25 cellular contexts compared by ENCODE assay signal in genomic region chr19:12526542-12526941, GRCh38. TPM values are rescaled to one million over a fixed set of nuclear protein-coding genes. Genes with fewer than 3 reads are reported as not detected.
DNase-seq lines count a peak whose midpoint lies in the region; ATAC-seq and TF ChIP-seq lines count a peak whose summit lies in the region.
"Had no signal": no experiment of that assay in that cellular context is flagged by ENCODE, and none has a peak within 500 bp of the region (broad histone marks: within the 10 kb centered on the region; RNA-seq: fewer than 3 reads in every experiment).

No MANE protein-coding gene starts in this region.

- no peak overlapping the region for H3K4me3 Mint-ChIP-seq in MCF 10A (ENCODE audit: unreplicated experiment)
- H3K4me3 Mint-ChIP-seq in stimulated activated naive B cell treated with anti-CD40 and anti-IgM and Interleukin-4, amounts not matched to agents 10 μg/mL and 1 μg/mL and 100 μg/mL, for 72 hours, result no peak overlapping the region
- H3K4me3 Mint-ChIP-seq: activated T-cell treated with anti-CD3 and anti-CD28 coated beads, Interleukin-2, amount 50 U/mL, for 24 hours had no signal

- H3K4me3 ChIP-seq in mammary epithelial cell (replicated peaks in 1 of 3; ENCODE audit: insufficient read depth in 1 of 3, low read depth in 2 of 3, low read length in 3 of 3) (no peak overlapping the region), PC-9 (peak overlapping the region; percentile 28), iPS-20b (ENCODE audit: low read length) (peak overlapping the region; percentile 43)
- H3K4me3 ChIP-seq: HAP-1 had no signal

- BruUV-seq in mammary epithelial cell (replicated peaks; lab: Mats Ljungman, UMichigan) (TSS peak; percentile 26), MCF 10A (replicated peaks; lab: Mats Ljungman, UMichigan) (no TSS peak), PC-9 (replicated peaks; lab: Mats Ljungman, UMichigan) (no TSS peak)

- H3F3A ChIP-seq in PC-9 (ENCODE audit: insufficient read depth, low read depth), result peaks cover 32% of the 10 kb centered on the region

- H3K27ac ChIP-seq in mammary epithelial cell (ENCODE audit: insufficient read depth, low read depth, low read length) (no peak overlapping the region), PC-9 (no peak overlapping the region), iPS-20b (ENCODE audit: low read length) (no peak overlapping the region)
- H3K27ac ChIP-seq: adrenal gland, brain microvascular endothelial cell, foreskin keratinocyte had no signal

- TF ChIP-seq CTCF in mammary epithelial cell (conservative IDR thresholded peaks at IDR 0.05 in 1 of 2, IDR thresholded peaks at IDR 0.05 in 1 of 2; ENCODE audit: extremely low read depth in 1 of 2, insufficient read depth in 1 of 2, low read depth in 1 of 2, low read length in 2 of 2), result no peak
- TF ChIP-seq CTCF in MCF 10A (IDR thresholded peaks at IDR 0.05; ENCODE audit: unreplicated experiment), result no peak
- no peak for TF ChIP-seq CTCF in PC-9 (conservative IDR thresholded peaks at IDR 0.05)

- H3K27me3 ChIP-seq in mammary epithelial cell (ENCODE audit: insufficient read depth, low read length) (no peaks in the 10 kb centered on the region), PC-9 (ENCODE audit: insufficient read depth, low read depth) (0 out of 2 replicates have a peak, but pooled peaks cover 5% of the 10 kb centered on the region), iPS-20b (ENCODE audit: insufficient read depth, low read length) (no peaks in the 10 kb centered on the region)
- H3K27me3 ChIP-seq: adrenal gland, brain microvascular endothelial cell, foreskin keratinocyte had no signal

- peaks cover 87% of the 10 kb centered on the region for H3K9me3 ChIP-seq in mammary epithelial cell (replicated peaks; ENCODE audit: insufficient read depth, low read length)
- peaks cover 100% of the 10 kb centered on the region for H3K9me3 ChIP-seq in PC-9 (ENCODE audit: insufficient read depth, low read depth)
- H3K9me3 ChIP-seq in iPS-20b (ENCODE audit: insufficient read depth, low read depth, low read length), result peaks cover 100% of the 10 kb centered on the region

- H3K9ac ChIP-seq in mammary epithelial cell (ENCODE audit: insufficient read depth, low read length), result no peak overlapping the region
- no peak overlapping the region for H3K9ac ChIP-seq in iPS-20b (ENCODE audit: low read depth, low read length)
- H3K9ac ChIP-seq: SK-N-SH had no signal

- WGBS in mammary epithelial cell (ENCODE audit: low coverage, missing lambda C conversion rate), result 87% methylated on average over 4 of the region's 4 CpGs

- dilution Hi-C loops in mammary epithelial cell (cut with HindIII; ENCODE audit: low sequenced_read_pairs), result loop anchor here (10.0 kb wide), 1 partner anchor 582 kb away; no protein-coding TSS in a partner anchor

- H3K36me3 ChIP-seq in mammary epithelial cell (ENCODE audit: insufficient read depth, low read length) (peaks cover 21% of the 10 kb centered on the region), PC-9 (ENCODE audit: low read depth) (peaks cover 65% of the 10 kb centered on the region), iPS-20b (ENCODE audit: insufficient read depth, low read depth, low read length) (peaks cover 68% of the 10 kb centered on the region)

- H3K36me3 Mint-ChIP-seq in MCF 10A (ENCODE audit: insufficient read depth, unreplicated experiment), result peaks cover 79% of the 10 kb centered on the region
- H3K36me3 Mint-ChIP-seq in stimulated activated naive B cell treated with anti-CD40 and anti-IgM and Interleukin-4, amounts not matched to agents 10 μg/mL and 1 μg/mL and 100 μg/mL, for 72 hours, result peaks cover 83 to 92% of the 10 kb centered on the region in 2 donors

- H4K20me1 ChIP-seq in mammary epithelial cell (ENCODE audit: insufficient read depth, low read length), result no peaks in the 10 kb centered on the region
- H4K20me1 ChIP-seq in PC-9 (ENCODE audit: insufficient read depth), result no peaks in the 10 kb centered on the region

- H3K9me3 Mint-ChIP-seq in MCF 10A (ENCODE audit: unreplicated experiment), result peaks cover 8% of the 10 kb centered on the region
- H3K9me3 Mint-ChIP-seq in stimulated activated naive B cell treated with anti-CD40 and anti-IgM and Interleukin-4, amounts not matched to agents 10 μg/mL and 1 μg/mL and 100 μg/mL, for 72 hours, result peaks cover 38 to 40% of the 10 kb centered on the region in 2 donors

- intact Hi-C loops in mammary epithelial cell (cut with micrococcal nuclease), result no loop called here
- intact Hi-C loops in MCF 10A (cut with micrococcal nuclease), result no loop called here
- intact Hi-C loops in PC-9 (cut with micrococcal nuclease; ENCODE audit: unreplicated experiment), result no loop called here

- in situ Hi-C loops in mammary epithelial cell (cut with MboI; ENCODE audit: low sequenced_read_pairs in 2 of 2), result no loop called here

- peaks cover 15% of the 10 kb centered on the region for H3K79me2 ChIP-seq in mammary epithelial cell (ENCODE audit: insufficient read depth, low read length)
- H3K79me2 ChIP-seq in PC-9 (ENCODE audit: low read depth), result peaks cover 9% of the 10 kb centered on the region; the same call in 1 of the 2 replicates

- no peak for DNase-seq in mammary epithelial cell
- no peak for DNase-seq in MCF 10A (ENCODE audit: unreplicated experiment)
- DNase-seq in PC-9, result no peak
- no peak for DNase-seq in stimulated activated naive B cell treated with anti-CD40 and anti-IgM and Interleukin-4, amounts not matched to agents 10 μg/mL and 1 μg/mL and 100 μg/mL, for 72 hours
- no peak for DNase-seq in NCI-H524 (lab: John Stamatoyannopoulos, UW)
- DNase-seq in hepatic stellate cell (ENCODE audit: low spot score), result no peak
- DNase-seq: 8988T; activated CD8-positive, alpha-beta memory T cell treated with anti-CD3 and anti-CD28 coated beads for 24 hours; activated T-cell treated with anti-CD3 and anti-CD28 coated beads, Interleukin-2, amount 50 U/mL, for 24 hours; adrenal gland; brain microvascular endothelial cell; effector memory CD4-positive, alpha-beta T cell; foreskin keratinocyte; left ventricle myocardium superior; NCI-H187; NCI-H69; SK-N-SH; stimulated activated CD4-positive, alpha-beta T cell treated with anti-CD3 and anti-CD28 coated beads, Interleukin-1b, Interleukin-23, amount 100 ng/mL, for 48 hours; T-helper 2 cell had no signal

- H3K27ac Mint-ChIP-seq in MCF 10A (ENCODE audit: low read depth, unreplicated experiment), result no peak overlapping the region
- H3K27ac Mint-ChIP-seq in stimulated activated naive B cell treated with anti-CD40 and anti-IgM and Interleukin-4, amounts not matched to agents 10 μg/mL and 1 μg/mL and 100 μg/mL, for 72 hours, result peak overlapping the region; percentile 56
- H3K27ac Mint-ChIP-seq: activated T-cell treated with anti-CD3 and anti-CD28 coated beads, Interleukin-2, amount 50 U/mL, for 24 hours had no signal

- no peak overlapping the region for H2AFZ ChIP-seq in mammary epithelial cell (ENCODE audit: low read depth, low read length)
- no peak overlapping the region for H2AFZ ChIP-seq in PC-9

- no peaks in the 10 kb centered on the region for H3K27me3 Mint-ChIP-seq in MCF 10A (ENCODE audit: insufficient read depth, unreplicated experiment)
- H3K27me3 Mint-ChIP-seq in stimulated activated naive B cell treated with anti-CD40 and anti-IgM and Interleukin-4, amounts not matched to agents 10 μg/mL and 1 μg/mL and 100 μg/mL, for 72 hours, result no peaks in the 10 kb centered on the region
- H3K27me3 Mint-ChIP-seq: activated T-cell treated with anti-CD3 and anti-CD28 coated beads, Interleukin-2, amount 50 U/mL, for 24 hours had no signal

- no peak overlapping the region for H3K4me2 ChIP-seq in mammary epithelial cell (ENCODE audit: insufficient read depth, low read depth, low read length)
- no peak overlapping the region for H3K4me2 ChIP-seq in PC-9
- H3K4me2 ChIP-seq: SK-N-SH had no signal

- POLR2A ChIA-PET in MCF 10A (lab: Yijun Ruan, JAX) (no interaction called here), PC-9 (lab: Charles Lee; ENCODE audit: unreplicated experiment) (no interaction called here)

- CTCF ChIA-PET in mammary epithelial cell (lab: Charles Lee; ENCODE audit: low non-redundant PET) (no interaction called here), MCF 10A (lab: Yijun Ruan, JAX) (no interaction called here), PC-9 (lab: Charles Lee) (no interaction called here)

- no peaks in the 10 kb centered on the region for H3K4me1 ChIP-seq in mammary epithelial cell (ENCODE audit: insufficient read depth, low read length)
- no peaks in the 10 kb centered on the region for H3K4me1 ChIP-seq in PC-9 (replicated peaks; ENCODE audit: insufficient read depth)
- H3K4me1 ChIP-seq in iPS-20b (ENCODE audit: insufficient read depth, low read length), result no peaks in the 10 kb centered on the region
- H3K4me1 ChIP-seq: adrenal gland, foreskin keratinocyte, HAP-1 had no signal

- no peaks in the 10 kb centered on the region for H3K4me1 Mint-ChIP-seq in MCF 10A (ENCODE audit: insufficient read depth, unreplicated experiment)
- H3K4me1 Mint-ChIP-seq in stimulated activated naive B cell treated with anti-CD40 and anti-IgM and Interleukin-4, amounts not matched to agents 10 μg/mL and 1 μg/mL and 100 μg/mL, for 72 hours, result peaks cover 0 to 1% of the 10 kb centered on the region in 2 donors
- H3K4me1 Mint-ChIP-seq: neural crest cell had no signal

- ATAC-seq in stimulated activated naive B cell treated with anti-CD40 and anti-IgM and Interleukin-4, amounts not matched to agents 10 μg/mL and 1 μg/mL and 100 μg/mL, for 72 hours (replicated peaks), result no peak
- no peak for ATAC-seq in HG02571 (IDR thresholded peaks at IDR 0.05; ENCODE audit: unreplicated experiment)
- ATAC-seq: esophagus mucosa, foreskin keratinocyte, left ventricle myocardium superior had no signal

- no peaks in the 10 kb centered on the region for H3K9me2 ChIP-seq in PC-9 (ENCODE audit: insufficient read depth)
- H3K9me2 ChIP-seq: SK-N-SH had no signal

RNA-seq across cellular contexts. Expression of gene ZNF564, which starts 24.7 kb away (rescaled TPM):
- total RNA-seq in mammary epithelial cell (1 to 10 TPM; 4.3 to 5.5 TPM), MCF 10A (2022) (4.4 and 5.1 TPM in 2 replicates), PC-9 (2021) (8.3 and 14.8 TPM in 2 replicates)
- polyA plus RNA-seq in mammary epithelial cell, result 1.2 TPM
- polyA minus RNA-seq in mammary epithelial cell, result 3.2 TPM

RNA-seq across cellular contexts. Expression of gene ZNF709, which starts 41.9 kb away (rescaled TPM):
- total RNA-seq in mammary epithelial cell (1 to 10 TPM in 1 of 2 donors, under 1 TPM in 1; 0.82 to 3.7 TPM), MCF 10A (2022) (0.23 and 0.52 TPM in 2 replicates), PC-9 (2021) (1.6 and 1.8 TPM in 2 replicates)
- 0.41 TPM for polyA plus RNA-seq in mammary epithelial cell
- polyA minus RNA-seq in mammary epithelial cell, result not detected
- total RNA-seq: HT1080 had no signal

Comparison
In these comparisons a context has a peak if more than half of its experiments do, and no peak if none do; other contexts are left out.
1. H3K4me3 ChIP-seq: peak in PC-9 (single experiment) and iPS-20b (single experiment); none in mammary epithelial cell (0 of 3).